8 cellular contexts compared by ENCODE assay signal in genomic region chr17:39676198-39676819, GRCh38. TPM values are rescaled to one million over a fixed set of nuclear protein-coding genes. Genes with fewer than 3 reads are reported as not detected.
DNase-seq lines count a peak whose midpoint lies in the region; ATAC-seq lines count a peak whose summit lies in the region.

No MANE protein-coding gene starts in this region.

- no peak overlapping the region for H3K4me3 ChIP-seq in esophagus (ENCODE audit: low read depth in 1 of 2, low read length in 2 of 2)

- DNase-seq in COLO668 (lab: John Stamatoyannopoulos, UW; ENCODE audit: unreplicated experiment): peak; percentile 52
- peak; percentile 20 for DNase-seq in T-helper 9 cell
- DNase-seq in stimulated activated CD8-positive, alpha-beta memory T cell treated with anti-CD3 and anti-CD28 coated beads, Interleukin-4, amount 100 ng/mL, for 48 hours: peak; percentile 56
- DNase-seq in NCI-H128 (lab: John Stamatoyannopoulos, UW; ENCODE audit: unreplicated experiment): no peak

- peaks cover 0 to 10% of the 10 kb centered on the region in 2 donors for H3K36me3 ChIP-seq in esophagus (ENCODE audit: control insufficient read depth in 2 of 2, insufficient read depth in 2 of 2, low read length in 1 of 2)

- ATAC-seq in HG03354 (IDR thresholded peaks at IDR 0.05; ENCODE audit: poor library complexity, severe bottlenecking, unreplicated experiment): peak; percentile 44
- ATAC-seq in GM21367 (IDR thresholded peaks at IDR 0.05; ENCODE audit: unreplicated experiment): no peak
- no peak for ATAC-seq in GM18870 (IDR thresholded peaks at IDR 0.05; ENCODE audit: unreplicated experiment)

- H3K27ac ChIP-seq in esophagus (ENCODE audit: low read depth in 2 of 2, low read length in 1 of 2): peak overlapping the region; percentile 91 to 93

- peaks cover 5 to 45% of the 10 kb centered on the region in 2 donors for H3K4me1 ChIP-seq in esophagus (ENCODE audit: control insufficient read depth in 2 of 2, insufficient read depth in 2 of 2, low read length in 1 of 2)

- 37 to 52% methylated on average over 7 of the region's 7 CpGs for WGBS in esophagus, 2 donors

- H3K27me3 ChIP-seq in esophagus (ENCODE audit: control insufficient read depth in 1 of 2, insufficient read depth in 2 of 2, low read length in 2 of 2): no peaks in the 10 kb centered on the region

- H3K9me3 ChIP-seq in esophagus (ENCODE audit: control insufficient read depth in 2 of 2, insufficient read depth in 1 of 2, low read depth in 1 of 2, low read length in 1 of 2): no peaks in the 10 kb centered on the region

RNA-seq across cellular contexts. Expression of gene PNMT, which starts 8.1 kb away (rescaled TPM):
- polyA plus RNA-seq in esophagus: 1 to 10 TPM; 1.8 to 2.2 TPM

RNA-seq across cellular contexts. Expression of gene TCAP, which starts 11.2 kb away (rescaled TPM):
- polyA plus RNA-seq in esophagus: under 1 TPM; 0.78 to 0.88 TPM

RNA-seq across cellular contexts. Expression of gene PGAP3, which starts 11.5 kb away (rescaled TPM):
- 10 to 100 TPM; 28.8 to 40.0 TPM for polyA plus RNA-seq in esophagus

RNA-seq across cellular contexts. Expression of gene ERBB2, which starts 23.6 kb away (rescaled TPM):
- polyA plus RNA-seq in esophagus: 10 to 100 TPM; 68.4 to 98.1 TPM

RNA-seq across cellular contexts. Expression of gene STARD3, which starts 39.4 kb away (rescaled TPM):
- 10 to 100 TPM; 44.6 to 44.9 TPM for polyA plus RNA-seq in esophagus
